In the genomic region with DNA sequence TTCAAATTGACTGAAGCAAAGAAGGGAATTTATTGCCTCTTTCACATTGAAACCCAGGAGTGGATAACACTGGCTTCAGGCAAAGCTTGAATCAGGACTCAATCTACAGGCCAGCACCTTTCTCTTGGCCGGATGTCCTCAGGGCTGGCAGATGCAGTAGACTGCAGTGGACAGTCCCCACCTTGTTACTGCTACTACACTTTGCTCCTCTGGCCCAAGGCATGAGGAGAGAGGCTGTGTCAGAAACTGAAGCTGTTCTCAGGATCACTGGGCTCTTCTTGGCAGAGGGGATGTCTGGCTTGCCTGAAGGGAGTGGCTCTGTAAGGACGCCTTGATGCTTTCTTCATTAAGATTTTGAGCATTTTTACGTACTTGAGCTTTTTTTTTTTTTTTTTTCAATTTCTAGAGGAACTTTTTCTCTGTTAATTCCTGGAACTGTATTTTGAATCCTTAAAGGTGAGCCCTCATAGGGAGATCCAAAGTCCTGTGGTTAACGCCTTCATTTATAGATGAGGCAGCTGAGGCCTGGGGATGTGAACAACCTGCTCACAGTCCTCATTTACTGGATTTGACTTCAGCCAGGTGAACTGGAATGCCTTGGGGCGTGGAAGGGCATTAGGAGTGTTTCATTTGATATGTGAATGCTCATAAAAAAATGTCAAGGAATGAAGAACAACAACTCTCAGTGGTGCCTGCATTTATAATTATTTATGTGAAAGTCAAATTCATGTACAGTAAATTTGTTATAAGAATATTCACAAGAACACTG, we compare ENCODE assay signal across 11 cellular contexts. TPM values are rescaled to one million over a fixed set of nuclear protein-coding genes. Genes with fewer than 3 reads are reported as not detected.
DNase-seq lines count a peak whose midpoint lies in the region; ATAC-seq and TF ChIP-seq lines count a peak whose summit lies in the region.
"Had no signal": no experiment of that assay in that cellular context is flagged by ENCODE, and none has a peak within 500 bp of the region (broad histone marks: within the 10 kb centered on the region; RNA-seq: fewer than 3 reads in every experiment).

No MANE protein-coding gene starts in this region.

- no peak overlapping the region for H3K4me3 ChIP-seq in colonic mucosa
- H3K4me3 ChIP-seq: pancreas had no signal

- TF ChIP-seq CTCF in CD4-positive, alpha-beta T cell (IDR thresholded peaks at IDR 0.05), result no peak
- TF ChIP-seq CTCF in colonic mucosa (IDR thresholded peaks at IDR 0.05) (no peak), natural killer cell (IDR thresholded peaks at IDR 0.05) (no peak)

- CTCF ChIA-PET in CD4-positive, alpha-beta T cell (lab: Charles Lee), result interaction anchor here (0.6 to 7.1 kb wide), 2 partner anchors 13 to 394 kb away, joined by 3 to 54 read pairs; no protein-coding TSS in a partner anchor

- H3K4me1 Mint-ChIP-seq in CD4-positive, alpha-beta T cell (ENCODE audit: low read depth), result peaks cover 59% of the 10 kb centered on the region
- H3K4me1 Mint-ChIP-seq in natural killer cell, result peaks cover 13 to 21% of the 10 kb centered on the region in 2 donors

- peak overlapping the region; percentile 81 for H3K27ac Mint-ChIP-seq in CD4-positive, alpha-beta T cell
- peak overlapping the region; percentile 81 to 84 for H3K27ac Mint-ChIP-seq in natural killer cell

- H3K27me3 ChIP-seq in CD4-positive, alpha-beta T cell (ENCODE audit: control insufficient read depth, insufficient read depth, low read length), result no peaks in the 10 kb centered on the region
- no peaks in the 10 kb centered on the region for H3K27me3 ChIP-seq in colonic mucosa
- H3K27me3 ChIP-seq: pancreas had no signal

- no peak for TF ChIP-seq RAD21 in Ishikawa (IDR thresholded peaks at IDR 0.05; ENCODE audit: low read depth)

- no peak for TF ChIP-seq EP300 in Ishikawa (IDR thresholded peaks at IDR 0.05; ENCODE audit: borderline replicate concordance)

- H3K4me3 Mint-ChIP-seq in CD4-positive, alpha-beta T cell, result peak overlapping the region; percentile 32
- no peak overlapping the region for H3K4me3 Mint-ChIP-seq in natural killer cell

- peak overlapping the region; percentile 48 for H3K27ac ChIP-seq in CD4-positive, alpha-beta T cell (ENCODE audit: low read depth, low read length)
- H3K27ac ChIP-seq in colonic mucosa, result peak overlapping the region; percentile 82

- no peak for ATAC-seq in CD4-positive, alpha-beta T cell (ENCODE audit: poor library complexity)
- ATAC-seq in natural killer cell (no peak), GM19395 (IDR thresholded peaks at IDR 0.05; ENCODE audit: unreplicated experiment) (no peak), GM21381 (IDR thresholded peaks at IDR 0.05; ENCODE audit: unreplicated experiment) (no peak), GM18907 (IDR thresholded peaks at IDR 0.05; ENCODE audit: unreplicated experiment) (no peak)

- H3K36me3 ChIP-seq in colonic mucosa, result peaks cover 4% of the 10 kb centered on the region

- DNase-seq in CD4-positive, alpha-beta T cell, result no peak
- DNase-seq in colonic mucosa (peak; percentile 76), natural killer cell (no peak)
- DNase-seq: amniotic stem cell, foreskin melanocyte, NCI-H1436 treated with DMSO at 0.1 percent for 48 hours had no signal

- intact Hi-C loops in CD4-positive, alpha-beta T cell (cut with DNase I, micrococcal nuclease), result no loop called here
- intact Hi-C loops in colonic mucosa (cut with DNase I) (no loop called here), natural killer cell (cut with micrococcal nuclease) (no loop called here)

- H3K9me3 ChIP-seq in CD4-positive, alpha-beta T cell (ENCODE audit: control insufficient read depth, low read length), result no peaks in the 10 kb centered on the region
- H3K9me3 ChIP-seq in colonic mucosa, result no peaks in the 10 kb centered on the region
- H3K9me3 ChIP-seq: pancreas had no signal

- no peaks in the 10 kb centered on the region for H3K9me3 Mint-ChIP-seq in CD4-positive, alpha-beta T cell
- no peaks in the 10 kb centered on the region for H3K9me3 Mint-ChIP-seq in natural killer cell

- no peaks in the 10 kb centered on the region for H3K27me3 Mint-ChIP-seq in CD4-positive, alpha-beta T cell
- no peaks in the 10 kb centered on the region for H3K27me3 Mint-ChIP-seq in natural killer cell (ENCODE audit: low read depth in 2 of 2)

- H3K4me1 ChIP-seq in colonic mucosa, result no peaks in the 10 kb centered on the region

- peak overlapping the region in 1 of 2 donors; percentile 59 for H3K9ac ChIP-seq in colonic mucosa (ENCODE audit: low read depth in 2 of 2, low read length in 2 of 2)

- H3K36me3 Mint-ChIP-seq in CD4-positive, alpha-beta T cell (ENCODE audit: low read depth), result peaks cover 63% of the 10 kb centered on the region
- H3K36me3 Mint-ChIP-seq in natural killer cell, result peaks cover 7% of the 10 kb centered on the region

- POLR2A ChIA-PET in CD4-positive, alpha-beta T cell (lab: Charles Lee), result interaction anchor here (1.3 to 1.8 kb wide), 3 partner anchors 13 to 355 kb away, joined by 5 to 8 read pairs (median 7); partner anchors contain the start of gene CLK1

TF ChIP-seq in Ishikawa, 13 proteins besides CTCF, POLR2A, EP300 and RAD21:
- TF ChIP-seq CEBPB (IDR thresholded peaks at IDR 0.05), result no peak
- TF ChIP-seq, protein P1, sequence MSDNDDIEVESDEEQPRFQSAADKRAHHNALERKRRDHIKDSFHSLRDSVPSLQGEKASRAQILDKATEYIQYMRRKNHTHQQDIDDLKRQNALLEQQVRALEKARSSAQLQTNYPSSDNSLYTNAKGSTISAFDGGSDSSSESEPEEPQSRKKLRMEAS (IDR thresholded peaks at IDR 0.05), result 0 out of 2 replicates have a peak, but pooled peaks have one; percentile 2
- no peak for TF ChIP-seq ZBTB7A (IDR thresholded peaks at IDR 0.05; ENCODE audit: low read depth)
- TF ChIP-seq, protein P2, sequence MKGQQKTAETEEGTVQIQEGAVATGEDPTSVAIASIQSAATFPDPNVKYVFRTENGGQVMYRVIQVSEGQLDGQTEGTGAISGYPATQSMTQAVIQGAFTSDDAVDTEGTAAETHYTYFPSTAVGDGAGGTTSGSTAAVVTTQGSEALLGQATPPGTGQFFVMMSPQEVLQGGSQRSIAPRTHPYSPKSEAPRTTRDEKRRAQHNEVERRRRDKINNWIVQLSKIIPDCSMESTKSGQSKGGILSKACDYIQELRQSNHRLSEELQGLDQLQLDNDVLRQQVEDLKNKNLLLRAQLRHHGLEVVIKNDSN (IDR thresholded peaks at IDR 0.05), result no peak
- TF ChIP-seq YY1 (IDR thresholded peaks at IDR 0.05; ENCODE audit: low read depth), result no peak

RNA-seq across cellular contexts. Expression of gene CASP10, which starts 36.6 kb away (rescaled TPM):
- total RNA-seq in CD4-positive, alpha-beta T cell, result 10 to 100 TPM; 12.6 to 13.7 TPM
- total RNA-seq in colonic mucosa, result 10 to 100 TPM; 28.0 to 52.3 TPM
- total RNA-seq in natural killer cell, result 100 to 1,000 TPM in 1 of 3 donors, 10 to 100 TPM in 2; 67.4 to 101 (median 75.3) TPM

RNA-seq across cellular contexts. Expression of gene CASP8, which starts 40.8 kb away (rescaled TPM):
- total RNA-seq in CD4-positive, alpha-beta T cell, result 100 to 1,000 TPM; 172 to 175 TPM
- total RNA-seq in colonic mucosa (10 to 100 TPM; 25.5 to 31.9 TPM), natural killer cell (100 to 1,000 TPM; 218 to 404 (median 347) TPM)

Comparison
In these comparisons a context has a peak if more than half of its experiments do, and no peak if none do; other contexts are left out.
1. RNA of gene CASP8, which starts 40.8 kb away (total RNA-seq): 218 to 404 TPM in natural killer cell and 172 to 175 TPM in CD4-positive, alpha-beta T cell; 25.5 to 31.9 TPM in colonic mucosa; every median in the first group is over 4 times any median in the second.